In genomic region chr21:28884481-28884880, GRCh38 we compare ENCODE assay signal across 8 cellular contexts.
DNase-seq lines count a peak whose midpoint lies in the region; ATAC-seq and TF ChIP-seq lines count a peak whose summit lies in the region.

No MANE protein-coding gene starts in this region.

- no peak overlapping the region for H2AFZ ChIP-seq in H9 (ENCODE audit: low read length)

- H3K23me2 ChIP-seq in H9 (ENCODE audit: insufficient read length, low read depth, low read length, poor library complexity, severe bottlenecking): no peaks in the 10 kb centered on the region

- H3K23ac ChIP-seq in H9 (ENCODE audit: insufficient read length, low read depth, low read length): no peak overlapping the region

- no peak overlapping the region; a peak in 1 of 7 replicates for H3K27ac Mint-ChIP-seq in H9
- peak overlapping the region; percentile 93 to 100 (median 99) for H3K27ac Mint-ChIP-seq in naive thymus-derived CD8-positive, alpha-beta T cell

- H4K91ac ChIP-seq in H9 (ENCODE audit: insufficient read length, low read depth, low read length): no peak overlapping the region

- no peak overlapping the region for H4K5ac ChIP-seq in H9 (ENCODE audit: insufficient read length, low read depth, low read length)

- no peak overlapping the region for H2BK12ac ChIP-seq in H9 (ENCODE audit: insufficient read length, low read depth, low read length)

- H3K18ac ChIP-seq in H9 (ENCODE audit: insufficient read length, low read depth, low read length): no peak overlapping the region

- H3K79me1 ChIP-seq in H9 (ENCODE audit: insufficient read depth, low read depth, low read length, poor library complexity, severe bottlenecking): no peaks in the 10 kb centered on the region

- no peak overlapping the region for H3K14ac ChIP-seq in H9 (ENCODE audit: insufficient read depth, low read length)

- POLR2A ChIA-PET in RWPE1 (lab: Yijun Ruan, JAX; ENCODE audit: low non-redundant PET): no interaction called here
- POLR2A ChIA-PET in naive thymus-derived CD8-positive, alpha-beta T cell (lab: Charles Lee): interaction anchor here (0.7 to 2.6 kb wide), 9 partner anchors 47 to 193 kb away, joined by 3 to 17 read pairs (median 5); partner anchors contain the start of gene LTN1

- H3K4me3 ChIP-seq in endocrine pancreas (ENCODE audit: control insufficient read depth, insufficient read depth, low read length): peak overlapping the region; percentile 91

- H3K9me3 ChIP-seq in H9 (ENCODE audit: control insufficient read depth, low read depth, low read length) (no peaks in the 10 kb centered on the region), endocrine pancreas (ENCODE audit: control insufficient read depth, low read length) (no peaks in the 10 kb centered on the region)

- H3K56ac ChIP-seq in H9 (ENCODE audit: insufficient read length, low read depth, low read length): no peak overlapping the region

- no peak overlapping the region for H2BK120ac ChIP-seq in H9 (ENCODE audit: low read depth, low read length, poor library complexity, severe bottlenecking)

- no peak overlapping the region for H2BK20ac ChIP-seq in H9 (ENCODE audit: low read depth, low read length, poor library complexity, severe bottlenecking)

- peak overlapping the region; percentile 93 to 96 for H3K4me3 Mint-ChIP-seq in H9
- H3K4me3 Mint-ChIP-seq in naive thymus-derived CD8-positive, alpha-beta T cell: peak overlapping the region; percentile 90 to 98 (median 94)

- H3K79me2 ChIP-seq in H9 (ENCODE audit: insufficient read depth, low read length): no peaks in the 10 kb centered on the region

- no peak for TF ChIP-seq CTCF in H9 (conservative IDR thresholded peaks at IDR 0.05)
- TF ChIP-seq CTCF in RWPE1 (conservative IDR thresholded peaks at IDR 0.05; ENCODE audit: low read depth): no peak

- H3K4me2 ChIP-seq in H9 (ENCODE audit: insufficient read depth, insufficient read length, low read length): peak overlapping the region; percentile 77

- DNase-seq in ELR (ENCODE audit: low read depth) (peak; percentile 37), H9 (no peak), RWPE1 (ENCODE audit: low spot score) (no peak), HuH-7 (ENCODE audit: low spot score) (no peak)
- DNase-seq in naive thymus-derived CD8-positive, alpha-beta T cell: peak in 1 of 10 donors; percentile 3
- no peak for DNase-seq in stimulated activated CD8-positive, alpha-beta memory T cell treated with anti-CD3 and anti-CD28 coated beads, Interleukin-4, amount 100 ng/mL, for 48 hours

- H3K4me1 ChIP-seq in H9 (ENCODE audit: insufficient read depth, low read length) (no peaks in the 10 kb centered on the region), endocrine pancreas (ENCODE audit: control insufficient read depth, insufficient read depth, low read length) (peaks cover 7% of the 10 kb centered on the region)

- H3K9me3 Mint-ChIP-seq in H9: peaks cover 0 to 4% of the 10 kb centered on the region in 2 experiments; a peak in 1 of 5 replicates
- H3K9me3 Mint-ChIP-seq in naive thymus-derived CD8-positive, alpha-beta T cell: peaks cover 0 to 1% (median 0%) of the 10 kb centered on the region in 9 donors

- peaks cover 5% of the 10 kb centered on the region for H3K27me3 Mint-ChIP-seq in H9 (ENCODE audit: low read depth)
- H3K27me3 Mint-ChIP-seq in naive thymus-derived CD8-positive, alpha-beta T cell: peaks cover 0 to 8% (median 0%) of the 10 kb centered on the region in 5 donors

- CTCF ChIA-PET in RWPE1 (lab: Yijun Ruan, JAX): no interaction called here

- no peak overlapping the region for H4K8ac ChIP-seq in H9 (replicated peaks; ENCODE audit: insufficient read length, low read depth, low read length)

- H2BK15ac ChIP-seq in H9 (ENCODE audit: low read depth, low read length): no peak overlapping the region

- H3K9ac ChIP-seq in H9 (ENCODE audit: extremely low read depth, insufficient read length, low read length) (no peak overlapping the region), endocrine pancreas (ENCODE audit: control insufficient read depth, insufficient read depth, low read length) (peak overlapping the region; percentile 36)

- H4K20me1 ChIP-seq in H9 (ENCODE audit: control insufficient read depth, insufficient read depth, insufficient read length): no peaks in the 10 kb centered on the region

- no peak overlapping the region for H3T11ph ChIP-seq in H9 (ENCODE audit: low read length)

- 100% methylated on average over 1 of the region's 3 CpGs for WGBS in H9 (ENCODE audit: extremely low coverage, insufficient read length, low lambda C conversion rate)

- no peak overlapping the region for H2BK5ac ChIP-seq in H9 (ENCODE audit: insufficient read length, low read length)

- no peak overlapping the region for H3K27ac ChIP-seq in H9 (ENCODE audit: insufficient read length, low read depth, low read length)
- H3K27ac ChIP-seq in RWPE1: peak overlapping the region; percentile 94

- no peak overlapping the region for H3K4ac ChIP-seq in H9 (ENCODE audit: low read depth, low read length)

- peak; percentile 16 to 32 for ATAC-seq in naive thymus-derived CD8-positive, alpha-beta T cell
- ATAC-seq in GM19035 (IDR thresholded peaks at IDR 0.05; ENCODE audit: unreplicated experiment): no peak

- H3K36me3 Mint-ChIP-seq in H9 (ENCODE audit: insufficient read depth in 1 of 3, low read depth in 3 of 3): peaks cover 7 to 21% (median 21%) of the 10 kb centered on the region in 3 experiments
- peaks cover 0 to 22% (median 16%) of the 10 kb centered on the region in 3 donors for H3K36me3 Mint-ChIP-seq in naive thymus-derived CD8-positive, alpha-beta T cell

- peaks cover 0 to 8% of the 10 kb centered on the region in 2 experiments; a peak in 2 of 4 replicates for H3K4me1 Mint-ChIP-seq in H9
- peaks cover 14 to 24% (median 20%) of the 10 kb centered on the region in 4 donors for H3K4me1 Mint-ChIP-seq in naive thymus-derived CD8-positive, alpha-beta T cell

- H3K27me3 ChIP-seq in H9 (ENCODE audit: insufficient read depth, low read length) (no peaks in the 10 kb centered on the region), endocrine pancreas (ENCODE audit: control insufficient read depth, insufficient read depth, low read length) (no peaks in the 10 kb centered on the region)

- H2AK5ac ChIP-seq in H9 (ENCODE audit: insufficient read length, low read length): no peak overlapping the region

- no peaks in the 10 kb centered on the region for H3K36me3 ChIP-seq in endocrine pancreas (ENCODE audit: control insufficient read depth, insufficient read depth, low read length)

Comparison
In these comparisons a context has a peak if more than half of its experiments do, and no peak if none do; other contexts are left out.
1. H3K27ac Mint-ChIP-seq: peak in naive thymus-derived CD8-positive, alpha-beta T cell (10 of 10); none in H9 (0 of 3).